In the genomic region with DNA sequence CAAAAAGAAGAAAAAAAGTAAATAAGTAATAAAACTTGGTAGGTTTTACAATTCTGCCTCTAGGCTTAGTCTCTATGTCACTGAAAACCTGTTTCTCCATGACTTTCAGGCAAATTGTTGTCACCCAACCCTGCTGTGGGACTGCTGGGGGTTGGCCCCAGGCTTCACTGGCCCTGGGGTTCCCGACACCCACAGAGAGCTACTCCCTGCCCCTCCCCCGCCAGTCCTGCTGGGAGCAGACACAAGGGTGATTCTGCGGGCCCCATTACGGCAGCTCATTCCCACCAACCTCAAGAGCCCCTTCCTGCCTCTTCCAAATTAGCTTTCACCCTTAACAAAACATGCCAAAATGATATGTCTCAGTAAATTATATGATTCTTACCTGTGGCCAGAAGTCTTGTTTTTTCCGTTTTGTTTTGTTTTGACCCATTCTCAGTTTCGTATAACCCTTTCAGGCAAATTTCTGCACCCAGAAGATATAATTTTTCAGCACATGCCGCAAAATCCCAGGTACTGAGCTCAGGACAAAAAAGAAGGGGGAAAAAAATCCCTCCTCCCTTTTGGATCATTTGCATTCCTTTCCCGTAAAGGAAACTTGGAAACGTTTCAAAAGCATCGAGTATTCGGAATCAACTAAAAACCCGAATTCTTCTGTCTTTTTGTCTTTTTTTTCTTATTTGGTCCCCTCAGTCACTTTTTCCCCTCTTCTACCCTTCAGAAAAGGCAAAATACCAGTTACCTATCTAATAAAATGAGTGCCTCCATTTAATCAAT, we compare ENCODE assay signal across 17 cellular contexts. TPM values are rescaled to one million over a fixed set of nuclear protein-coding genes. Genes with fewer than 3 reads are reported as not detected.
DNase-seq lines count a peak whose midpoint lies in the region; ATAC-seq, FAIRE-seq and TF ChIP-seq lines count a peak whose summit lies in the region.
"Had no signal": no experiment of that assay in that cellular context is flagged by ENCODE, and none has a peak within 500 bp of the region (broad histone marks: within the 10 kb centered on the region; RNA-seq: fewer than 3 reads in every experiment).

No MANE protein-coding gene starts in this region.

- H3K36me3 Mint-ChIP-seq in IgD-negative memory B cell, result peaks cover 13% of the 10 kb centered on the region
- H3K36me3 Mint-ChIP-seq in activated naive CD4-positive, alpha-beta T cell treated with anti-CD3 and anti-CD28 coated beads, Interleukin-2, amount 10 ng/mL, durations not matched to agents 7 days and 5 days, result no peaks in the 10 kb centered on the region
- H3K36me3 Mint-ChIP-seq: CD4-positive, CD25-positive, alpha-beta regulatory T cell; natural killer cell treated with Interleukin-12 subunit alpha and Interleukin-12 subunit beta and Interleukin-15 and Interleukin-18, amount 100 ng/mL, for 72 hours had no signal

- H4K20me1 ChIP-seq in K562 (replicated peaks; ENCODE audit: control insufficient read depth, insufficient read depth, low read length), result no peaks in the 10 kb centered on the region

- TF ChIP-seq POLR2A in K562 (conservative IDR thresholded peaks at IDR 0.05) (no peak), thyroid gland (IDR thresholded peaks at IDR 0.05) (no peak)

- no peak overlapping the region for H3K23ac ChIP-seq in mesenchymal stem cell (ENCODE audit: low read length in 2 of 2)

- no peak overlapping the region for H2AFZ ChIP-seq in K562 (ENCODE audit: low read depth, low read length)
- H2AFZ ChIP-seq in mesenchymal stem cell (ENCODE audit: low read depth, low read length), result no peak overlapping the region

- no peak overlapping the region for H4K91ac ChIP-seq in mesenchymal stem cell (ENCODE audit: low read length)

- H3K9me3 ChIP-seq in K562 (replicated peaks; ENCODE audit: control insufficient read depth, insufficient read depth, low read depth, low read length), result no peaks in the 10 kb centered on the region
- H3K9me3 ChIP-seq in mesenchymal stem cell (ENCODE audit: control insufficient read depth, low read length), result no peaks in the 10 kb centered on the region
- H3K9me3 ChIP-seq in thyroid gland, result no peaks in the 10 kb centered on the region

- peak overlapping the region; percentile 9 for H2BK120ac ChIP-seq in mesenchymal stem cell (ENCODE audit: low read depth, low read length)

- H3K27ac Mint-ChIP-seq in IgD-negative memory B cell, result peak overlapping the region; percentile 25 to 83 (median 80)
- no peak overlapping the region for H3K27ac Mint-ChIP-seq in activated naive CD4-positive, alpha-beta T cell treated with anti-CD3 and anti-CD28 coated beads, Interleukin-2, amount 10 ng/mL, durations not matched to agents 7 days and 5 days

- TF ChIP-seq CTCF in K562 (IDR thresholded peaks at IDR 0.05 in 2 of 3, conservative IDR thresholded peaks at IDR 0.05 in 1 of 3; ENCODE audit: insufficient read depth in 2 of 3, low read depth in 1 of 3, low read length in 3 of 3) (no peak), thyroid gland (IDR thresholded peaks at IDR 0.05) (no peak)

- H3K4me3 Mint-ChIP-seq in IgD-negative memory B cell, result peak overlapping the region in 3 of 4 donors; percentile 61 to 83 (median 75)
- no peak overlapping the region for H3K4me3 Mint-ChIP-seq in activated naive CD4-positive, alpha-beta T cell treated with anti-CD3 and anti-CD28 coated beads, Interleukin-2, amount 10 ng/mL, durations not matched to agents 7 days and 5 days

- H3K36me3 ChIP-seq in K562 (ENCODE audit: control insufficient read depth, insufficient read depth, low read length) (no peaks in the 10 kb centered on the region), mesenchymal stem cell (ENCODE audit: control insufficient read depth in 1 of 2, insufficient read depth in 2 of 2, low read depth in 1 of 2, low read length in 2 of 2) (peaks cover 0 to 1% of the 10 kb centered on the region in 2 experiments), thyroid gland (no peaks in the 10 kb centered on the region)
- H3K36me3 ChIP-seq: cardiac muscle cell had no signal

- no peak overlapping the region for H3K4ac ChIP-seq in mesenchymal stem cell (ENCODE audit: low read depth in 1 of 2, low read length in 2 of 2)

- no peaks in the 10 kb centered on the region for H3K9me1 ChIP-seq in K562 (ENCODE audit: control insufficient read depth, insufficient read depth, low read length)

- H3K79me1 ChIP-seq in mesenchymal stem cell (replicated peaks; ENCODE audit: low read length, poor library complexity, severe bottlenecking), result peaks cover 43% of the 10 kb centered on the region

- H3K9ac ChIP-seq in K562 (ENCODE audit: insufficient read depth in 1 of 2, low read depth in 2 of 2, low read length in 2 of 2), result no peak overlapping the region
- peak overlapping the region; percentile 2 for H3K9ac ChIP-seq in mesenchymal stem cell (ENCODE audit: low read length)

- H3K9me3 Mint-ChIP-seq in IgD-negative memory B cell, result no peaks in the 10 kb centered on the region
- H3K9me3 Mint-ChIP-seq in activated naive CD4-positive, alpha-beta T cell treated with anti-CD3 and anti-CD28 coated beads, Interleukin-2, amount 10 ng/mL, durations not matched to agents 7 days and 5 days, result no peaks in the 10 kb centered on the region
- H3K9me3 Mint-ChIP-seq: activated CD8-positive, alpha-beta T cell treated with anti-CD3 and anti-CD28 coated beads for 36 hours; CD4-positive, CD25-positive, alpha-beta regulatory T cell; natural killer cell treated with Interleukin-12 subunit alpha and Interleukin-12 subunit beta and Interleukin-15 and Interleukin-18, amount 100 ng/mL, for 72 hours; stimulated activated naive CD8-positive, alpha-beta T cell treated with anti-CD3 and anti-CD28 coated beads, Interleukin-15, amount 100 ng/mL, for 72 hours had no signal

- H3K4me3 ChIP-seq in K562 (no peak overlapping the region), mesenchymal stem cell (ENCODE audit: insufficient read depth in 1 of 2, low read depth in 1 of 2, low read length in 2 of 2) (no peak overlapping the region), thyroid gland (replicated peaks in 1 of 3) (no peak overlapping the region)
- H3K4me3 ChIP-seq: cardiac muscle cell had no signal

- H2AK5ac ChIP-seq in mesenchymal stem cell (ENCODE audit: low read length, severe bottlenecking), result peak overlapping the region; percentile 40

- H3K79me2 ChIP-seq in K562 (ENCODE audit: control insufficient read depth, insufficient read depth, low read length), result no peaks in the 10 kb centered on the region

- CTCF ChIA-PET in K562 (lab: Yijun Ruan, JAX; ENCODE audit: low intra/inter-chr PET ratio), result no interaction called here
- CTCF ChIA-PET in activated naive CD4-positive, alpha-beta T cell treated with anti-CD3 and anti-CD28 coated beads, Interleukin-2, amount 10 ng/mL, durations not matched to agents 7 days and 5 days (lab: Charles Lee), result interaction anchor here (1.1 kb wide), 2 partner anchors 70 to 71 kb away, joined by 3 to 4 read pairs; no protein-coding TSS in a partner anchor

- H2BK12ac ChIP-seq in mesenchymal stem cell (ENCODE audit: low read length in 2 of 2), result no peak overlapping the region

- ATAC-seq in K562, result no peak
- no peak for ATAC-seq in GM18519 (IDR thresholded peaks at IDR 0.05; ENCODE audit: low FRiP score, unreplicated experiment)

- DNase-seq in K562 (ENCODE audit: extremely low read depth in 1 of 4, low spot score in 3 of 4) (no peak), mesenchymal stem cell (no peak), thyroid gland (no peak), NCI-H69 (lab: John Stamatoyannopoulos, UW) (no peak), glomerular visceral epithelial cell (ENCODE audit: extremely low spot score) (no peak)
- DNase-seq in activated naive CD4-positive, alpha-beta T cell treated with anti-CD3 and anti-CD28 coated beads, Interleukin-2, amount 10 ng/mL, durations not matched to agents 7 days and 5 days, result no peak
- DNase-seq: activated naive CD4-positive, alpha-beta T cell; IMR-90; NCI-H526; stimulated activated naive CD8-positive, alpha-beta T cell treated with anti-CD3 and anti-CD28 coated beads, Interleukin-15, amount 100 ng/mL, for 72 hours had no signal

- H3K27ac ChIP-seq in K562 (ENCODE audit: extremely low read depth, low read depth, low read length) (no peak overlapping the region), mesenchymal stem cell (ENCODE audit: low read length, poor library complexity, severe bottlenecking) (no peak overlapping the region), thyroid gland (peak overlapping the region in 2 of 3 donors; percentile 47 to 71)
- H3K27ac ChIP-seq: cardiac muscle cell had no signal

- intact Hi-C loops in K562 (cut with micrococcal nuclease), result no loop called here
- intact Hi-C loops in thyroid gland (cut with DNase I), result no loop called here

- no peak for FAIRE-seq in K562 (lab: Jason Lieb, UNC)
- FAIRE-seq: keratinocyte had no signal

- in situ Hi-C loops in K562 (cut with MboI), result no loop called here

- BruUV-seq in K562 (replicated peaks; lab: Mats Ljungman, UMichigan), result no TSS peak

- H2BK15ac ChIP-seq in mesenchymal stem cell (ENCODE audit: low read depth, poor library complexity, severe bottlenecking), result peak overlapping the region; percentile 50

- H3K18ac ChIP-seq in mesenchymal stem cell (ENCODE audit: low read depth in 1 of 2, low read length in 2 of 2), result no peak overlapping the region

- H3K27me3 ChIP-seq in K562 (ENCODE audit: control insufficient read depth in 2 of 2, insufficient read depth in 2 of 2, low read length in 2 of 2) (peaks cover 0 to 45% of the 10 kb centered on the region in 2 experiments), mesenchymal stem cell (ENCODE audit: control insufficient read depth in 1 of 2, insufficient read depth in 1 of 2, low read length in 2 of 2) (peaks cover 0 to 5% of the 10 kb centered on the region in 2 experiments), thyroid gland (no peaks in the 10 kb centered on the region)
- H3K27me3 ChIP-seq: cardiac muscle cell had no signal

- no peak overlapping the region for H3K4me2 ChIP-seq in K562 (ENCODE audit: insufficient read depth, low read length)
- no peak overlapping the region for H3K4me2 ChIP-seq in mesenchymal stem cell (ENCODE audit: low read length, poor library complexity, severe bottlenecking)

- H3K14ac ChIP-seq in mesenchymal stem cell (ENCODE audit: low read length in 2 of 2), result no peak overlapping the region

- no peaks in the 10 kb centered on the region for H3K27me3 Mint-ChIP-seq in IgD-negative memory B cell
- H3K27me3 Mint-ChIP-seq in activated naive CD4-positive, alpha-beta T cell treated with anti-CD3 and anti-CD28 coated beads, Interleukin-2, amount 10 ng/mL, durations not matched to agents 7 days and 5 days, result peaks cover 32% of the 10 kb centered on the region

- H3K4me1 ChIP-seq in K562 (replicated peaks in 1 of 2; ENCODE audit: control insufficient read depth in 2 of 2, insufficient read depth in 2 of 2, low read length in 2 of 2) (no peaks in the 10 kb centered on the region), mesenchymal stem cell (ENCODE audit: control insufficient read depth, insufficient read depth, low read depth, low read length) (peaks cover 21% of the 10 kb centered on the region), thyroid gland (peaks cover 44 to 57% of the 10 kb centered on the region in 2 donors)

- no peak overlapping the region for H4K8ac ChIP-seq in mesenchymal stem cell (ENCODE audit: low read length)

- no peak overlapping the region for H2BK5ac ChIP-seq in mesenchymal stem cell (ENCODE audit: low read depth, low read length, poor library complexity, severe bottlenecking)

- POLR2A ChIA-PET in K562 (lab: Yijun Ruan, JAX), result no interaction called here

- TF ChIP-seq RAD21 in K562 (CRISPR knock-in tag; conservative IDR thresholded peaks at IDR 0.05 in 1 of 2, IDR thresholded peaks at IDR 0.05 in 1 of 2), result no peak

- no peak for TF ChIP-seq EP300 in K562 (IDR thresholded peaks at IDR 0.05; ENCODE audit: low read length)

- WGBS in K562 (ENCODE audit: insufficient coverage, low coverage, missing lambda C conversion rate), result 2% methylated on average over 9 of the region's 12 CpGs
- WGBS in mesenchymal stem cell, result 63% methylated on average over 12 of the region's 12 CpGs
- WGBS in thyroid gland, 2 donors, result 56 to 71% methylated on average over 12 of the region's 12 CpGs

- H3K4me1 Mint-ChIP-seq in IgD-negative memory B cell, result peaks cover 50 to 51% (median 50%) of the 10 kb centered on the region in 3 donors
- H3K4me1 Mint-ChIP-seq in activated naive CD4-positive, alpha-beta T cell treated with anti-CD3 and anti-CD28 coated beads, Interleukin-2, amount 10 ng/mL, durations not matched to agents 7 days and 5 days, result peaks cover 38% of the 10 kb centered on the region

RNA-seq across cellular contexts. Expression of gene CHST15, which starts 27.8 kb away (rescaled TPM):
- polyA plus RNA-seq in IgD-negative memory B cell (15.4 TPM), K562 (2011; rRNA removed) (0.07 TPM in 1 of 2 replicates, not detected in the other), K562 (2014; fragmentation: Illumina TruSeq; extraction: Trizol) (0.09 and 0.11 TPM in 2 replicates), K562 (2014; fragmentation: Nextera tagmentation; extraction: Ambion mirVana) (under 1 TPM; 0.07 to 0.08 TPM), K562 (2014; rRNA removed) (0.04 and 0.23 TPM in 2 replicates)
- total RNA-seq in K562 (2011; cell fraction: chromatin; rRNA removed; ENCODE audit: low replicate concordance), result 0.11 and 0.35 TPM in 2 replicates
- total RNA-seq in K562 (2011; cell fraction: nucleolus; rRNA removed), result 1.1 TPM in 1 of 2 replicates, not detected in the other
- 0.15 TPM in 1 of 2 replicates, not detected in the other for total RNA-seq in K562 (2011; cell fraction: nucleoplasm; rRNA removed)
- total RNA-seq in K562 (2014; rRNA removed) (0.04 and 0.09 TPM in 2 replicates), K562 (2014; rRNA removed; fragmentation: Illumina TruSeq; extraction: Trizol) (0.15 TPM in 1 of 2 replicates, not detected in the other), K562 (2015; rRNA removed; fragmentation: Illumina TruSeq; extraction: Trizol) (0.04 TPM in 2 replicates), K562 (2021) (0.13 and 0.16 TPM in 2 replicates), thyroid gland (100 to 1,000 TPM in 1 of 4 donors, 10 to 100 TPM in 3; 43.2 to 104 (median 81.5) TPM)
- 0.03 and 0.12 TPM in 2 replicates for polyA plus RNA-seq in K562 (2011; cell fraction: cytosol; rRNA removed)
- 0.04 and 0.18 TPM in 2 replicates for polyA plus RNA-seq in K562 (2011; cell fraction: nucleus; rRNA removed)
- polyA plus RNA-seq in K562 (2012), result 0.19 and 0.25 TPM in 2 replicates
- 0.04 TPM in 1 of 2 replicates, not detected in the other for polyA minus RNA-seq in K562 (2011; rRNA and poly(A)+ RNA removed)
- polyA minus RNA-seq in K562 (2011; cell fraction: cytosol; rRNA and poly(A)+ RNA removed), result 0.27 TPM in 1 of 2 replicates, not detected in the other
- 0.13 TPM in 1 of 2 replicates, not detected in the other for polyA minus RNA-seq in K562 (2011; cell fraction: nucleus; rRNA and poly(A)+ RNA removed)
- 22.2 TPM for polyA plus RNA-seq in mesenchymal stem cell (2013, experiment 1 of 2)
- 22.7 TPM for polyA plus RNA-seq in mesenchymal stem cell (2013, experiment 2 of 2)

Comparison
In these comparisons a context has a peak if more than half of its experiments do, and no peak if none do; other contexts are left out.
1. H3K27ac ChIP-seq: peak in thyroid gland (2 of 3); none in K562 (single experiment) and mesenchymal stem cell (single experiment).
2. RNA of gene CHST15, which starts 27.8 kb away (total RNA-seq): 43.2 to 104 TPM in thyroid gland; 0.04 to 1.1 TPM in K562; every median in the first group is over 10 times any median in the second.